Comparison of ENCODE assay signal across 18 cellular contexts in the genomic region with DNA sequence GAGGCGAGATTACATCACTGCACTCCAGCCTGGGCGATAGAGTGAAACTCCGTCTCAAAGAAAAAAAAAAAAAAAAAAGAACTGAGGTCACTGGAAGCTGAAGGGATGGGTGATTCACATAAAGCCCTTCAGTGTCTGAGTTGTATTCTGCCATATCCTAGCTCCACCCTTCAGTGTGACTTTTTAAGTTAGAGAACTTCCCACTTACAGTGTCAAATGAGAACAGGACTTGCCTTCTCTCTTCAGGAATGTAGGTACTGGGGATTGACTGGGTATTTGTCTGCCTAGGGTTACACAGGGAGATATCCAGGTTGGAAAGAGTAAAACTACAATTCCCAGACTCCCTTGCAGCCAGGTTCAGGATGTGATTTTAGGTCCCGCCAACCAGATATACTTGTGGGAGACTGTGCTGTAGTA. TPM values are rescaled to one million over a fixed set of nuclear protein-coding genes. Genes with fewer than 3 reads are reported as not detected.
A peak's percentile ranks its signal among the peaks of the same experiment; 100 is the strongest.
DNase-seq lines count a peak whose midpoint lies in the region; ATAC-seq and TF ChIP-seq lines count a peak whose summit lies in the region.
"Had no signal": no experiment of that assay in that cellular context is flagged by ENCODE, and none has a peak within 500 bp of the region (broad histone marks: within the 10 kb centered on the region; RNA-seq: fewer than 3 reads in every experiment).

No MANE protein-coding gene starts in this region.

- WGBS in esophagus squamous epithelium, 2 donors: 68 to 75% methylated on average over 3 to 4 of the region's 4 CpGs
- 38% methylated on average over 4 of the region's 4 CpGs for WGBS in smooth muscle cell (ENCODE audit: low lambda C conversion rate)
- WGBS in spleen, 5 donors: 81 to 92% (median 87%) methylated on average over 4 of the region's 4 CpGs

- TF ChIP-seq CTCF in esophagus squamous epithelium (IDR thresholded peaks at IDR 0.05) (no peak), smooth muscle cell (IDR thresholded peaks at IDR 0.05; ENCODE audit: borderline replicate concordance, insufficient read depth, poor library complexity, severe bottlenecking) (no peak), spleen (IDR thresholded peaks at IDR 0.05 in 8 of 11, conservative IDR thresholded peaks at IDR 0.05 in 3 of 11) (no peak)

- peaks cover 0 to 48% (median 19%) of the 10 kb centered on the region in 3 donors for H3K4me1 ChIP-seq in esophagus squamous epithelium
- peaks cover 7% of the 10 kb centered on the region for H3K4me1 ChIP-seq in smooth muscle cell (ENCODE audit: low read depth)
- H3K4me1 ChIP-seq in spleen: peaks cover 0 to 21% (median 3%) of the 10 kb centered on the region in 6 donors
- H3K4me1 ChIP-seq: BE2C, gastrocnemius medialis, HAP-1, sigmoid colon, suprapubic skin had no signal

- no peak overlapping the region for H3K4me2 ChIP-seq in smooth muscle cell

- TF ChIP-seq POLR2A in esophagus squamous epithelium (IDR thresholded peaks at IDR 0.05): no peak
- no peak for TF ChIP-seq POLR2A in spleen (IDR thresholded peaks at IDR 0.05)

- intact Hi-C loops in esophagus squamous epithelium (cut with DNase I) (no loop called here), spleen (cut with DNase I; ENCODE audit: low total_unique reads) (no loop called here)

- H3K4me3 ChIP-seq in esophagus squamous epithelium (no peak overlapping the region), smooth muscle cell (no peak overlapping the region), spleen (no peak overlapping the region)
- H3K4me3 ChIP-seq: gastrocnemius medialis, HAP-1, left ventricle myocardium inferior, sigmoid colon, suprapubic skin had no signal

- H3K36me3 ChIP-seq in esophagus squamous epithelium: peaks cover 0 to 9% (median 0%) of the 10 kb centered on the region in 3 donors
- no peaks in the 10 kb centered on the region for H3K36me3 ChIP-seq in smooth muscle cell (ENCODE audit: low read depth)
- H3K36me3 ChIP-seq in spleen: peaks cover 0 to 14% (median 0%) of the 10 kb centered on the region in 6 donors
- H3K36me3 ChIP-seq: BE2C, gastrocnemius medialis, HAP-1, left ventricle myocardium inferior, sigmoid colon, suprapubic skin had no signal

- ATAC-seq in GM18907 (IDR thresholded peaks at IDR 0.05; ENCODE audit: unreplicated experiment): no peak
- ATAC-seq: activated CD4-positive, CD25-positive, alpha-beta regulatory T cell treated with anti-CD3 and anti-CD28 coated beads, Interleukin-2, amount 50 U/mL, for 24 hours; activated T-helper 17 cell treated with anti-CD3 and anti-CD28 coated beads, Interleukin-2, amount 50 U/mL, for 72 hours; gastrocnemius medialis had no signal

- H3K9me3 ChIP-seq in esophagus squamous epithelium (no peaks in the 10 kb centered on the region), smooth muscle cell (replicated peaks; ENCODE audit: low read depth) (no peaks in the 10 kb centered on the region), spleen (no peaks in the 10 kb centered on the region)
- H3K9me3 ChIP-seq: BE2C, gastrocnemius medialis, HAP-1, left ventricle myocardium inferior, sigmoid colon, suprapubic skin had no signal

- no peaks in the 10 kb centered on the region for H3K27me3 ChIP-seq in esophagus squamous epithelium
- no peaks in the 10 kb centered on the region for H3K27me3 ChIP-seq in smooth muscle cell (ENCODE audit: low read depth)
- peaks cover 0 to 12% (median 0%) of the 10 kb centered on the region in 7 donors for H3K27me3 ChIP-seq in spleen (replicated peaks in 1 of 7)
- H3K27me3 ChIP-seq: BE2C, gastrocnemius medialis, sigmoid colon had no signal

- no peaks in the 10 kb centered on the region for H4K20me1 ChIP-seq in smooth muscle cell (ENCODE audit: low read depth)

- H3F3A ChIP-seq in smooth muscle cell (ENCODE audit: low read depth): no peaks in the 10 kb centered on the region

- DNase-seq in ELR (ENCODE audit: low read depth): peak; percentile 55
- DNase-seq in RPMI7951 (ENCODE audit: low read depth): peak; percentile 72
- DNase-seq in esophagus squamous epithelium (lab: John Stamatoyannopoulos, UW): no peak
- DNase-seq in smooth muscle cell (lab: John Stamatoyannopoulos, UW; ENCODE audit: unreplicated experiment): no peak
- no peak for DNase-seq in spleen
- no peak for DNase-seq in SHP77 treated with DMSO at 0.1 percent for 48 hours (lab: John Stamatoyannopoulos, UW)
- DNase-seq: BE2C; central memory CD4-positive, alpha-beta T cell; DMS 273 treated with DMSO at 0.1 percent for 48 hours; effector CD8-positive, alpha-beta T cell; gastrocnemius medialis; left ventricle myocardium inferior; sigmoid colon had no signal

- no peaks in the 10 kb centered on the region for H3K79me2 ChIP-seq in smooth muscle cell (ENCODE audit: low read depth)

- no peak overlapping the region for H3K9ac ChIP-seq in smooth muscle cell (ENCODE audit: low read depth)

- H3K27ac ChIP-seq in esophagus squamous epithelium (peak overlapping the region in 3 of 4 donors; percentile 42 to 77 (median 74)), smooth muscle cell (ENCODE audit: low read depth) (peak overlapping the region; percentile 12), spleen (no peak overlapping the region)
- H3K27ac ChIP-seq: gastrocnemius medialis, left ventricle myocardium inferior, sigmoid colon, suprapubic skin had no signal

- H2AFZ ChIP-seq in smooth muscle cell (ENCODE audit: low read depth): no peak overlapping the region

RNA-seq across cellular contexts. Expression of gene EHD3, which starts 37.9 kb away (rescaled TPM):
- total RNA-seq in RPMI7951 (2014; rRNA removed; shearing (Covaris generic)): 19.9 and 20.0 TPM in 2 replicates
- total RNA-seq in esophagus squamous epithelium (10 to 100 TPM; 22.6 to 54.5 (median 38.1) TPM), smooth muscle cell (13.8 and 19.0 TPM in 2 replicates), spleen (10 to 100 TPM; 13.5 to 27.2 (median 15.6) TPM)
- polyA plus RNA-seq in smooth muscle cell (12.4 and 15.5 TPM in 2 replicates), spleen (1 to 10 TPM; 4.6 to 8.7 (median 6.7) TPM)

RNA-seq across cellular contexts. Expression of gene CAPN14, which starts 54.5 kb away (rescaled TPM):
- total RNA-seq in RPMI7951 (2014; rRNA removed; shearing (Covaris generic)): 0.96 and 1.3 TPM in 2 replicates
- 100 to 1,000 TPM; 124 to 316 (median 198) TPM for total RNA-seq in esophagus squamous epithelium
- total RNA-seq in smooth muscle cell: 0.13 and 0.58 TPM in 2 replicates
- 0.27 and 0.55 TPM in 2 replicates for polyA plus RNA-seq in smooth muscle cell
- 1 to 10 TPM in 3 of 7 donors, under 1 TPM in 4; 0.26 to 2.7 (median 0.97) TPM for total RNA-seq in spleen
- polyA plus RNA-seq in spleen: under 1 TPM; 0.56 to 0.98 (median 0.64) TPM
- total RNA-seq: gastrocnemius medialis had no signal

Comparison
In these comparisons a context has a peak if more than half of its experiments do, and no peak if none do; other contexts are left out.
1. DNase-seq: peak in ELR (single experiment) and RPMI7951 (single experiment); none in esophagus squamous epithelium (single experiment), smooth muscle cell (single experiment), spleen (single experiment) and SHP77 treated with DMSO at 0.1 percent for 48 hours (single experiment).
2. H3K27ac ChIP-seq: peak in esophagus squamous epithelium (3 of 4) and smooth muscle cell (single experiment); none in spleen (0 of 8).
3. RNA of gene CAPN14, which starts 54.5 kb away (total RNA-seq): 124 to 316 TPM in esophagus squamous epithelium; 0.26 to 2.7 TPM in spleen, 0.96 to 1.3 TPM in RPMI7951 and 0.13 to 0.58 TPM in smooth muscle cell; every median in the first group is over 10 times any median in the second.